19 cellular contexts compared by ENCODE assay signal in the genomic region with DNA sequence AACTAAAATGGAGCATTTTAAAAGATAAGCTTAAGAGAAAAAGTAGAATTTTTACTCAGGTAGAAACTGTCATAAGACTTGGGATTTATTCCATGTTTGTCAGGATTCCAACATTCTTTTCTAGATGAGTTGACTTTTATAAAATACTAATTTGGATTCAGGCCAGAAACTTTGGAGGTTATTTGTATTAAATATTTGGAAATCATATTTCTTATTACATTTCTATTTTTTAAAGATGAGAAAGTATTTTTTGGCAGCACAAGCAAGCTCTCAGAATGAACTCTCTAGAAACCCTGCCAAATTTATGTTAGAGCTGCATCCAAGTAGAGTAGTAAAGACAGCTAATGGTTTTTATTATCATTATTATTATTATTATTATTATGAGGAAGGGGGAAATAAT.
DNase-seq lines count a peak whose midpoint lies in the region; ATAC-seq and TF ChIP-seq lines count a peak whose summit lies in the region.
"Had no signal": no experiment of that assay in that cellular context is flagged by ENCODE, and none has a peak within 500 bp of the region (broad histone marks: within the 10 kb centered on the region; RNA-seq: fewer than 3 reads in every experiment).

No MANE protein-coding gene starts in this region.

- no peaks in the 10 kb centered on the region for H3K27me3 Mint-ChIP-seq in osteocyte (ENCODE audit: unreplicated experiment)

- intact Hi-C loops in aorta (cut with DNase I) (no loop called here), ovary (cut with DNase I) (no loop called here)

- no peak for TF ChIP-seq POLR2A in ovary (IDR thresholded peaks at IDR 0.05)

- no peak for TF ChIP-seq RAD21 in Ishikawa (IDR thresholded peaks at IDR 0.05; ENCODE audit: low read depth)

- peak overlapping the region; percentile 61 for H3K27ac Mint-ChIP-seq in osteocyte (ENCODE audit: unreplicated experiment)
- H3K27ac Mint-ChIP-seq: CD8-positive, alpha-beta memory T cell had no signal

- TF ChIP-seq CTCF in osteocyte (IDR thresholded peaks at IDR 0.05) (no peak), ovary (IDR thresholded peaks at IDR 0.05) (no peak)

- H3K4me3 ChIP-seq in aorta (ENCODE audit: low read length in 2 of 2): no peak overlapping the region
- no peak overlapping the region for H3K4me3 ChIP-seq in ovary
- H3K4me3 ChIP-seq: A549; BLaER1 treated with 17β-estradiol and CSF1 and Interleukin-3, amounts not matched to agents 10 nM and 100 nM had no signal

- no peak overlapping the region for H3K4me3 Mint-ChIP-seq in osteocyte (ENCODE audit: unreplicated experiment)
- H3K4me3 Mint-ChIP-seq: CD8-positive, alpha-beta memory T cell had no signal

- DNase-seq in amniotic epithelial cell (ENCODE audit: low read depth): peak; percentile 10
- peak; percentile 6 for DNase-seq in fibroblast of gingiva (ENCODE audit: low read depth)
- no peak for DNase-seq in osteocyte (ENCODE audit: extremely low spot score, unreplicated experiment)
- DNase-seq in aorta: no peak
- no peak for DNase-seq in ovary
- DNase-seq: CD8-positive, alpha-beta memory T cell; GF-D8; GOT3; KBM-7; NCI-H1048; NCI-H1436 treated with DMSO at 0.1 percent for 48 hours; NCI-H2029 treated with DMSO at 0.1 percent for 48 hours; NCI-H524 had no signal

- H3K36me3 Mint-ChIP-seq in osteocyte (ENCODE audit: unreplicated experiment): no peaks in the 10 kb centered on the region
- H3K36me3 Mint-ChIP-seq: CD8-positive, alpha-beta memory T cell had no signal

- peaks cover 7% of the 10 kb centered on the region for H3K4me1 Mint-ChIP-seq in osteocyte (ENCODE audit: unreplicated experiment)
- H3K4me1 Mint-ChIP-seq: CD8-positive, alpha-beta memory T cell had no signal

- H3K4me1 ChIP-seq in aorta (ENCODE audit: control insufficient read depth in 1 of 2, insufficient read depth in 2 of 2, low read length in 2 of 2) (no peaks in the 10 kb centered on the region), ovary (ENCODE audit: insufficient read depth) (no peaks in the 10 kb centered on the region)
- H3K4me1 ChIP-seq: A549; BLaER1 treated with 17β-estradiol and CSF1 and Interleukin-3, amounts not matched to agents 10 nM and 100 nM had no signal

- H3K27ac ChIP-seq in aorta (ENCODE audit: low read depth in 1 of 2, low read length in 2 of 2) (no peak overlapping the region), ovary (no peak overlapping the region)
- H3K27ac ChIP-seq: A549; BLaER1 treated with 17β-estradiol and CSF1 and Interleukin-3, amounts not matched to agents 10 nM and 100 nM had no signal

- no peak for ATAC-seq in HG03457 (IDR thresholded peaks at IDR 0.05; ENCODE audit: unreplicated experiment)
- no peak for ATAC-seq in aorta (ENCODE audit: low FRiP score)
- ATAC-seq: A549, Panc1, Right ventricle myocardium inferior had no signal

- H3K27me3 ChIP-seq in aorta (ENCODE audit: control insufficient read depth in 1 of 2, insufficient read depth in 2 of 2, low read length in 1 of 2) (no peaks in the 10 kb centered on the region), ovary (no peaks in the 10 kb centered on the region)
- H3K27me3 ChIP-seq: BLaER1 treated with 17β-estradiol and CSF1 and Interleukin-3, amounts not matched to agents 10 nM and 100 nM had no signal

- TF ChIP-seq EP300 in Ishikawa (IDR thresholded peaks at IDR 0.05; ENCODE audit: borderline replicate concordance) (no peak), ovary (IDR thresholded peaks at IDR 0.05) (no peak)

- H3K9me3 ChIP-seq in aorta (ENCODE audit: control insufficient read depth, low read length) (no peaks in the 10 kb centered on the region), ovary (no peaks in the 10 kb centered on the region)
- H3K9me3 ChIP-seq: A549; BLaER1 treated with 17β-estradiol and CSF1 and Interleukin-3, amounts not matched to agents 10 nM and 100 nM had no signal

- H3K36me3 ChIP-seq in aorta (ENCODE audit: control insufficient read depth in 1 of 2, insufficient read depth in 2 of 2, low read length in 1 of 2) (no peaks in the 10 kb centered on the region), ovary (no peaks in the 10 kb centered on the region)
- H3K36me3 ChIP-seq: BLaER1 treated with 17β-estradiol and CSF1 and Interleukin-3, amounts not matched to agents 10 nM and 100 nM had no signal

- H3K9me3 Mint-ChIP-seq in osteocyte (ENCODE audit: unreplicated experiment): peaks cover 4% of the 10 kb centered on the region

TF ChIP-seq in Ishikawa, 13 proteins besides CTCF, POLR2A, EP300 and RAD21:
- 0 out of 2 replicates have a peak, but pooled peaks have one; percentile 11 for TF ChIP-seq TEAD4 (IDR thresholded peaks at IDR 0.05)
- peak; percentile 60 for TF ChIP-seq NFIC (IDR thresholded peaks at IDR 0.05)
- no peak for TF ChIP-seq YY1 (IDR thresholded peaks at IDR 0.05; ENCODE audit: low read depth)

Comparison
In these comparisons a context has a peak if more than half of its experiments do, and no peak if none do; other contexts are left out.
1. DNase-seq: peak in amniotic epithelial cell (single experiment) and fibroblast of gingiva (single experiment); none in osteocyte (single experiment), aorta (0 of 2) and ovary (0 of 5).